In the genomic region with DNA sequence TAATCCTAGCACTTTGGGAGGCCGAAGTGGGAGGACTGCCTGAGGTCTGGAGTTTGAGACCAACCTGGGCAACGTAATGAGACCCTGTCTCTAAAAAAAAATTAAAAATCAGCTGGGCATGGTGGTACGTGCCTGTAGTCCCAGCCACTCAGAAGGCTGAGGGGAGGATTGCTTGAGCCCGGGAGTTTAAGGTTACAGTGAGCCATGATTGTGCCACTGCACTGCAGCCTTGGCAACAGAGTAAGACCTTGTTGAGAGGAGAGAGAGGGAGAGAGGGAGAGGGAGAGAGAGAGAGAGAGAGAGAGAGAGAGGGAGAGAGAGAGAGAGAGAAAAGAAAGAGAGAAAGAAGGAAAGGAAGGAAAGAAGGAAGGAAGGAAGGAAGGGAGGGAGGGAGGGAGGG, we compare ENCODE assay signal across 9 cellular contexts.
"Had no signal": no experiment of that assay in that cellular context is flagged by ENCODE, and none has a peak within 500 bp of the region (broad histone marks: within the 10 kb centered on the region; RNA-seq: fewer than 3 reads in every experiment).

No MANE protein-coding gene starts in this region.

- H3K27ac ChIP-seq: KMS-11 had no signal

- DNase-seq: H9, HCEC 1CT, HFFc6, KBM-7 had no signal

- H3K9ac ChIP-seq: KMS-11 had no signal

- H3K4me3 ChIP-seq: GM23338 had no signal

- ATAC-seq: GM23338, HepG2 had no signal

- FAIRE-seq: H1, H54, HepG2 had no signal
